16 cellular contexts compared by ENCODE assay signal in genomic region chr1:154466136-154466665, GRCh38. TPM values are rescaled to one million over a fixed set of nuclear protein-coding genes. Genes with fewer than 3 reads are reported as not detected.
DNase-seq lines count a peak whose midpoint lies in the region; ATAC-seq and TF ChIP-seq lines count a peak whose summit lies in the region.
"Had no signal": no experiment of that assay in that cellular context is flagged by ENCODE, and none has a peak within 500 bp of the region (broad histone marks: within the 10 kb centered on the region; RNA-seq: fewer than 3 reads in every experiment).

No MANE protein-coding gene starts in this region.

- no peaks in the 10 kb centered on the region for H3K9me3 Mint-ChIP-seq in mesothelial cell of epicardium

- DNase-seq in left ventricle myocardium superior = no peak
- no peak for DNase-seq in heart right ventricle
- DNase-seq in adipocyte (ENCODE audit: low read depth) = no peak
- no peak for DNase-seq in mesothelial cell of epicardium (ENCODE audit: low spot score in 2 of 2, unreplicated experiment in 2 of 2)
- DNase-seq in uterus = no peak
- no peak for DNase-seq in transverse colon
- no peak for DNase-seq in GM10266 (ENCODE audit: extremely low spot score)
- no peak for DNase-seq in NCI-H1417 (lab: John Stamatoyannopoulos, UW)
- DNase-seq: activated CD4-positive, CD25-positive, alpha-beta regulatory T cell; activated T-cell treated with anti-CD3 and anti-CD28 coated beads for 4 hours; body of pancreas; left colon; MV-4-11; SK-N-SH had no signal

- H3K36me3 ChIP-seq in heart right ventricle (peaks cover 0 to 39% (median 3%) of the 10 kb centered on the region in 9 donors), adipocyte (ENCODE audit: control insufficient read depth, insufficient read depth, low read length, severe bottlenecking) (peaks cover 11% of the 10 kb centered on the region), uterus (no peaks in the 10 kb centered on the region), transverse colon (no peaks in the 10 kb centered on the region)

- TF ChIP-seq CTCF in heart right ventricle (IDR thresholded peaks at IDR 0.05) = no peak
- no peak for TF ChIP-seq CTCF in mesothelial cell of epicardium (IDR thresholded peaks at IDR 0.05; ENCODE audit: unreplicated experiment)
- no peak for TF ChIP-seq CTCF in uterus (IDR thresholded peaks at IDR 0.05)
- no peak for TF ChIP-seq CTCF in transverse colon (IDR thresholded peaks at IDR 0.05)
- TF ChIP-seq CTCF in GM10266 (IDR thresholded peaks at IDR 0.05; ENCODE audit: control insufficient read depth, insufficient read depth, low read depth, missing control alignments) = no peak

- H3K4me3 ChIP-seq in heart right ventricle (no peak overlapping the region), adipocyte (ENCODE audit: low read length) (no peak overlapping the region), uterus (no peak overlapping the region), transverse colon (no peak overlapping the region)
- H3K4me3 ChIP-seq: body of pancreas had no signal

- in situ Hi-C loops in transverse colon (cut with MboI; ENCODE audit: low pct_ligation_motif_present in 1 of 4, low pct_unique_long_range_greater_than_20kb in 1 of 4, low sequenced_read_pairs in 3 of 4) = no loop called here

- H3K27ac ChIP-seq in heart right ventricle (peak overlapping the region in 1 of 10 donors; percentile 79), uterus (peak overlapping the region; percentile 21 to 53), transverse colon (peak overlapping the region in 2 of 4 donors; percentile 22 to 30)
- H3K27ac ChIP-seq: body of pancreas, HL-60 had no signal

- H3K9me3 ChIP-seq in heart right ventricle = no peaks in the 10 kb centered on the region
- H3K9me3 ChIP-seq in adipocyte (ENCODE audit: control insufficient read depth, low read length) = no peaks in the 10 kb centered on the region
- no peaks in the 10 kb centered on the region for H3K9me3 ChIP-seq in uterus
- H3K9me3 ChIP-seq in transverse colon = no peaks in the 10 kb centered on the region
- H3K9me3 ChIP-seq: body of pancreas, SK-N-SH had no signal

- peak overlapping the region; percentile 28 for H3K27ac Mint-ChIP-seq in mesothelial cell of epicardium

- WGBS in heart right ventricle, 2 donors = 80 to 92% methylated on average over 5 of the region's 5 CpGs
- 70 to 80% methylated on average over 5 of the region's 5 CpGs for WGBS in transverse colon (ENCODE audit: low coverage in 1 of 2), 2 donors

- peaks cover 0 to 56% (median 4%) of the 10 kb centered on the region in 9 donors for H3K4me1 ChIP-seq in heart right ventricle
- H3K4me1 ChIP-seq in adipocyte (ENCODE audit: control insufficient read depth, insufficient read depth, low read length) = peaks cover 23% of the 10 kb centered on the region
- H3K4me1 ChIP-seq in uterus = no peaks in the 10 kb centered on the region
- peaks cover 0 to 71% (median 25%) of the 10 kb centered on the region in 4 donors for H3K4me1 ChIP-seq in transverse colon

- H3K36me3 Mint-ChIP-seq in mesothelial cell of epicardium = no peaks in the 10 kb centered on the region

- no peak for TF ChIP-seq POLR2A in uterus (IDR thresholded peaks at IDR 0.05)
- TF ChIP-seq POLR2A in transverse colon (IDR thresholded peaks at IDR 0.05) = no peak

- intact Hi-C loops in left ventricle myocardium superior (cut with micrococcal nuclease) = no loop called here
- intact Hi-C loops in heart right ventricle (cut with DNase I) = loop anchor here in 3 of 10 donors (5.0 to 10.0 kb wide), 3 partner anchors 59 to 64 kb away; partner anchors contain the start of gene IL6R (in 2 of the 3)
- intact Hi-C loops in uterus (cut with DNase I; ENCODE audit: low total_unique reads) = no loop called here
- intact Hi-C loops in transverse colon (cut with DNase I; ENCODE audit: low total_unique reads) = no loop called here

- TF ChIP-seq EP300 in transverse colon (IDR thresholded peaks at IDR 0.05; ENCODE audit: low read depth) = no peak

- no peaks in the 10 kb centered on the region for H3K27me3 ChIP-seq in heart right ventricle
- no peaks in the 10 kb centered on the region for H3K27me3 ChIP-seq in adipocyte (replicated peaks; ENCODE audit: control insufficient read depth, insufficient read depth, low read length)
- H3K27me3 ChIP-seq in uterus = no peaks in the 10 kb centered on the region
- H3K27me3 ChIP-seq in transverse colon = no peaks in the 10 kb centered on the region
- H3K27me3 ChIP-seq: body of pancreas had no signal

- peak overlapping the region; percentile 7 for H3K9ac ChIP-seq in adipocyte (ENCODE audit: low read length)
- H3K9ac ChIP-seq: SK-N-SH had no signal

- no peaks in the 10 kb centered on the region for H3K27me3 Mint-ChIP-seq in mesothelial cell of epicardium (ENCODE audit: low read depth)

- no peak overlapping the region for H3K4me3 Mint-ChIP-seq in mesothelial cell of epicardium

- ATAC-seq in left ventricle myocardium superior = peak; percentile 9
- no peak for ATAC-seq in heart right ventricle
- ATAC-seq: body of pancreas, left colon had no signal

- H3K4me1 Mint-ChIP-seq in mesothelial cell of epicardium = peaks cover 6% of the 10 kb centered on the region

RNA-seq across cellular contexts. Expression of gene TDRD10, which starts 35.8 kb away (rescaled TPM):
- 1.9 TPM for total RNA-seq in left ventricle myocardium superior
- 1 to 10 TPM; 1.1 to 3.8 (median 1.8) TPM for total RNA-seq in heart right ventricle
- polyA plus RNA-seq in heart right ventricle = 10 to 100 TPM in 1 of 2 donors, 1 to 10 TPM in 1; 5.5 to 13.3 TPM
- 0.18 to 0.69 TPM (median 0.31 TPM) in 3 replicates for total RNA-seq in mesothelial cell of epicardium
- total RNA-seq in uterus = 10 to 100 TPM in 2 of 4 donors, 1 to 10 TPM in 2; 1.3 to 19.7 (median 6.9) TPM
- total RNA-seq in transverse colon = 1 to 10 TPM in 1 of 4 donors, under 1 TPM in 1, not detected in 2; 0.96 to 3.3 TPM
- total RNA-seq: Daoy had no signal
- polyA plus RNA-seq: SK-N-SH had no signal

RNA-seq across cellular contexts. Expression of gene SHE, which starts 36.0 kb away (rescaled TPM):
- total RNA-seq in left ventricle myocardium superior (10.2 TPM), heart right ventricle (10 to 100 TPM in 7 of 10 donors, 1 to 10 TPM in 3; 7.9 to 19.6 (median 12.5) TPM), mesothelial cell of epicardium (0.29 to 0.54 TPM (median 0.47 TPM) in 3 replicates), uterus (10 to 100 TPM; 14.6 to 44.5 (median 27.2) TPM), transverse colon (10 to 100 TPM in 1 of 4 donors, 1 to 10 TPM in 3; 5.2 to 15.0 (median 6.7) TPM)
- polyA plus RNA-seq in heart right ventricle = 10 to 100 TPM; 13.7 to 19.6 TPM
- polyA plus RNA-seq: SK-N-SH had no signal
